Comparison of ENCODE assay signal across 1 cellular context in genomic region chr19:49498475-49498874, GRCh38.
TF ChIP-seq lines count a peak whose summit lies in the region.

No MANE protein-coding gene starts in this region.

TF ChIP-seq in IMR-90, 13 proteins besides CTCF, POLR2A, EP300 and RAD21 (continued from another document):
- no peak for TF ChIP-seq USF2 (IDR thresholded peaks at IDR 0.05; ENCODE audit: low read depth, low read length)
- TF ChIP-seq BHLHE40 (IDR thresholded peaks at IDR 0.05; ENCODE audit: low read depth, low read length): no peak
- no peak for TF ChIP-seq NFE2L2 (IDR thresholded peaks at IDR 0.05; ENCODE audit: low read depth, low read length)
- no peak for TF ChIP-seq MAFK (IDR thresholded peaks at IDR 0.05; ENCODE audit: low read depth, low read length)
- no peak for TF ChIP-seq SMC3 (IDR thresholded peaks at IDR 0.05; ENCODE audit: low read depth, low read length)
- TF ChIP-seq CHD1 (IDR thresholded peaks at IDR 0.05; ENCODE audit: low read depth, low read length): no peak
- no peak for TF ChIP-seq RCOR1 (IDR thresholded peaks at IDR 0.05; ENCODE audit: insufficient replicate concordance, low read length)
- TF ChIP-seq MXI1 (IDR thresholded peaks at IDR 0.05; ENCODE audit: borderline replicate concordance, low read depth, low read length): no peak
- no peak for TF ChIP-seq MAZ (IDR thresholded peaks at IDR 0.05; ENCODE audit: borderline replicate concordance, low read depth, low read length)
- TF ChIP-seq FOS (IDR thresholded peaks at IDR 0.05; ENCODE audit: low read depth, low read length): no peak
